ENCODE assay signal across 9 cellular contexts in genomic region chr5:7876867-7877266, GRCh38. TPM values are rescaled to one million over a fixed set of nuclear protein-coding genes. Genes with fewer than 3 reads are reported as not detected.
DNase-seq lines count a peak whose midpoint lies in the region; ATAC-seq, FAIRE-seq and TF ChIP-seq lines count a peak whose summit lies in the region.
"Had no signal": no experiment of that assay in that cellular context is flagged by ENCODE, and none has a peak within 500 bp of the region (broad histone marks: within the 10 kb centered on the region; RNA-seq: fewer than 3 reads in every experiment).

No MANE protein-coding gene starts in this region.

- H3K79me2 ChIP-seq in mammary epithelial cell (ENCODE audit: insufficient read depth, low read length), result peaks cover 70% of the 10 kb centered on the region

- no peak for FAIRE-seq in frontal cortex (lab: Jason Lieb, UNC)

- H3K4me1 ChIP-seq in mammary epithelial cell (ENCODE audit: insufficient read depth, low read length) (peaks cover 27% of the 10 kb centered on the region), transverse colon (peaks cover 3 to 31% (median 19%) of the 10 kb centered on the region in 4 donors)

- in situ Hi-C loops in mammary epithelial cell (cut with MboI; ENCODE audit: low sequenced_read_pairs in 2 of 2), result no loop called here
- in situ Hi-C loops in transverse colon (cut with MboI; ENCODE audit: low pct_ligation_motif_present in 1 of 4, low pct_unique_long_range_greater_than_20kb in 1 of 4, low sequenced_read_pairs in 3 of 4), result no loop called here

- WGBS in mammary epithelial cell (ENCODE audit: low coverage, missing lambda C conversion rate), result 12% methylated on average over 3 of the region's 3 CpGs
- 75% methylated on average over 3 of the region's 3 CpGs; no CpG with 5 or more reads in 1 of the 2 donors for WGBS in transverse colon (ENCODE audit: low coverage in 1 of 2), 2 donors

- H3K9ac ChIP-seq in mammary epithelial cell (ENCODE audit: insufficient read depth, low read length), result no peak overlapping the region

- BruUV-seq in mammary epithelial cell (replicated peaks; lab: Mats Ljungman, UMichigan), result no TSS peak

- no peak overlapping the region for H3K4me2 ChIP-seq in mammary epithelial cell (ENCODE audit: insufficient read depth, low read depth, low read length)

- TF ChIP-seq POLR2A in transverse colon (IDR thresholded peaks at IDR 0.05), result no peak

- H2AFZ ChIP-seq in mammary epithelial cell (ENCODE audit: low read depth, low read length), result no peak overlapping the region

- H4K20me1 ChIP-seq in mammary epithelial cell (ENCODE audit: insufficient read depth, low read length), result no peaks in the 10 kb centered on the region

- intact Hi-C loops in mammary epithelial cell (cut with micrococcal nuclease), result no loop called here
- intact Hi-C loops in transverse colon (cut with DNase I; ENCODE audit: low total_unique reads), result loop anchor here (5.0 kb wide), 1 partner anchor 1950 kb away; no protein-coding TSS in a partner anchor

- H3K9me3 ChIP-seq in mammary epithelial cell (replicated peaks; ENCODE audit: insufficient read depth, low read length) (no peaks in the 10 kb centered on the region), transverse colon (no peaks in the 10 kb centered on the region)
- H3K9me3 ChIP-seq: MG63 had no signal

- no peak for TF ChIP-seq EP300 in transverse colon (IDR thresholded peaks at IDR 0.05; ENCODE audit: low read depth)

- H3K4me3 ChIP-seq in mammary epithelial cell (replicated peaks in 1 of 3; ENCODE audit: insufficient read depth in 1 of 3, low read depth in 2 of 3, low read length in 3 of 3), result no peak overlapping the region
- no peak overlapping the region for H3K4me3 ChIP-seq in transverse colon
- H3K4me3 ChIP-seq: MG63 had no signal

- CTCF ChIA-PET in mammary epithelial cell (lab: Charles Lee; ENCODE audit: low non-redundant PET), result no interaction called here

- H3K27me3 ChIP-seq in mammary epithelial cell (ENCODE audit: insufficient read depth, low read length) (no peaks in the 10 kb centered on the region), transverse colon (no peaks in the 10 kb centered on the region)
- H3K27me3 ChIP-seq: MG63 had no signal

- peaks cover 25% of the 10 kb centered on the region for H3K36me3 ChIP-seq in mammary epithelial cell (ENCODE audit: insufficient read depth, low read length)
- H3K36me3 ChIP-seq in transverse colon, result peaks cover 0 to 31% (median 6%) of the 10 kb centered on the region in 4 donors

- DNase-seq in AG20443 (ENCODE audit: low spot score), result peak; percentile 65
- DNase-seq in mammary epithelial cell, result peak; percentile 77
- no peak for DNase-seq in frontal cortex (ENCODE audit: low spot score in 2 of 2)
- no peak for DNase-seq in transverse colon
- no peak for DNase-seq in ecto neural progenitor cell (ENCODE audit: low spot score)
- no peak for DNase-seq in D341Med (ENCODE audit: low spot score)
- DNase-seq: MG63 had no signal

- no peak for TF ChIP-seq CTCF in mammary epithelial cell (conservative IDR thresholded peaks at IDR 0.05 in 1 of 2, IDR thresholded peaks at IDR 0.05 in 1 of 2; ENCODE audit: extremely low read depth in 1 of 2, insufficient read depth in 1 of 2, low read depth in 1 of 2, low read length in 2 of 2)
- no peak for TF ChIP-seq CTCF in transverse colon (IDR thresholded peaks at IDR 0.05)

- H3K27ac ChIP-seq in mammary epithelial cell (ENCODE audit: insufficient read depth, low read depth, low read length) (no peak overlapping the region), transverse colon (no peak overlapping the region)

- dilution Hi-C loops in mammary epithelial cell (cut with HindIII; ENCODE audit: low sequenced_read_pairs), result no loop called here

- ATAC-seq in GM19395 (IDR thresholded peaks at IDR 0.05; ENCODE audit: unreplicated experiment), result peak; percentile 49
- ATAC-seq in HG03439 (IDR thresholded peaks at IDR 0.05; ENCODE audit: unreplicated experiment), result peak; percentile 58

RNA-seq across cellular contexts. Expression of gene MTRR, which starts 7.9 kb away (rescaled TPM):
- total RNA-seq in mammary epithelial cell, result 10 to 100 TPM; 36.3 to 52.9 TPM
- 39.0 TPM for polyA plus RNA-seq in mammary epithelial cell
- 121 TPM for polyA minus RNA-seq in mammary epithelial cell
- 18.3 TPM for total RNA-seq in frontal cortex
- total RNA-seq in transverse colon, result 100 to 1,000 TPM in 1 of 4 donors, 10 to 100 TPM in 3; 31.4 to 120 (median 43.4) TPM

RNA-seq across cellular contexts. Expression of gene FASTKD3, which starts 8.0 kb away (rescaled TPM):
- total RNA-seq in mammary epithelial cell, result 10 to 100 TPM in 1 of 2 donors, 1 to 10 TPM in 1; 7.5 to 18.0 TPM
- polyA plus RNA-seq in mammary epithelial cell, result 8.4 TPM
- polyA minus RNA-seq in mammary epithelial cell, result 15.0 TPM
- 18.8 TPM for total RNA-seq in frontal cortex
- total RNA-seq in transverse colon, result 10 to 100 TPM in 2 of 4 donors, 1 to 10 TPM in 1, under 1 TPM in 1; 0.80 to 11.7 (median 8.0) TPM

RNA-seq across cellular contexts. Expression of gene CFAP90, which starts 25.9 kb away (rescaled TPM):
- total RNA-seq in mammary epithelial cell (not detected), frontal cortex (4.5 TPM), transverse colon (not detected)
- polyA plus RNA-seq in mammary epithelial cell, result 0.03 TPM
- not detected for polyA minus RNA-seq in mammary epithelial cell

Comparison
In these comparisons a context has a peak if more than half of its experiments do, and no peak if none do; other contexts are left out.
1. DNase-seq: peak in AG20443 (single experiment) and mammary epithelial cell (single experiment); none in frontal cortex (0 of 2), transverse colon (single experiment), ecto neural progenitor cell (single experiment) and D341Med (single experiment).